In the genomic region with DNA sequence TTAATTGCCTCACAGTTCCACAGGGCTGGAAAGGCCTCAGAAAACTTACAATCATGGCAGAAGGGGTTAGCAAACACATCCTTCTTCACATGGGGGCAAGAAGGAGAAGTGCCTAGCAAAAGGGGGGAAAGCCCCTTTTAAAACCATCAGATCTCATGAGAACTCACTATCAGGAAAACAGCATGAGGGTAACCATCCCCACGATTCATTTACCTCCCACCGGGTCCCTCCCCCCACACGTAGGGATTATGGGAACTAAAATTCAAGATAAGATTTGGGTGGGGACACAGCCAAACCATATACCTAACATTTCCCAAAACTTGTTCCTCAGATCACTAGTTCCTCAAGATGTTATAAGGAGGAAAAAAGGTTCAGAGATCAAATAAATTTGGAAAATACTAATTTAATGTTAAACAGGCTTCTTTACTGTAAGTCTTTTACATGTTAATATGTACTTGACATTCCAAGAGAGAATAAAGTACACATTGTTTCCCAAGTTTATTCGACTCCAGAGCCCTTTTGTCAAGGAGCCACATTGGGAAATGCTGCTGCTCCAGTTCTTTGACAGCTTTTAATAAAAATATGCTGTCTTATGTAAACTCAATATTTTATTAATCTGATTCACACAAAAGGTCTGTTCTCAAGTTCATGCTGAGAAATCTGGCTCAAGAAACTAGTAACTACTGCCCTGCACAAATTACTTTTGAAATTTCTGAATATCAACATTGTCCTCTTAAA, we compare ENCODE assay signal across 1 cellular context.
TF ChIP-seq lines count a peak whose summit lies in the region.

No MANE protein-coding gene starts in this region.

TF ChIP-seq in SK-N-SH treated with all-trans-retinoic acid at 6 μM for 48 hours, 23 proteins besides CTCF, POLR2A, EP300 and RAD21 (continued from another document):
- TF ChIP-seq, protein P1, sequence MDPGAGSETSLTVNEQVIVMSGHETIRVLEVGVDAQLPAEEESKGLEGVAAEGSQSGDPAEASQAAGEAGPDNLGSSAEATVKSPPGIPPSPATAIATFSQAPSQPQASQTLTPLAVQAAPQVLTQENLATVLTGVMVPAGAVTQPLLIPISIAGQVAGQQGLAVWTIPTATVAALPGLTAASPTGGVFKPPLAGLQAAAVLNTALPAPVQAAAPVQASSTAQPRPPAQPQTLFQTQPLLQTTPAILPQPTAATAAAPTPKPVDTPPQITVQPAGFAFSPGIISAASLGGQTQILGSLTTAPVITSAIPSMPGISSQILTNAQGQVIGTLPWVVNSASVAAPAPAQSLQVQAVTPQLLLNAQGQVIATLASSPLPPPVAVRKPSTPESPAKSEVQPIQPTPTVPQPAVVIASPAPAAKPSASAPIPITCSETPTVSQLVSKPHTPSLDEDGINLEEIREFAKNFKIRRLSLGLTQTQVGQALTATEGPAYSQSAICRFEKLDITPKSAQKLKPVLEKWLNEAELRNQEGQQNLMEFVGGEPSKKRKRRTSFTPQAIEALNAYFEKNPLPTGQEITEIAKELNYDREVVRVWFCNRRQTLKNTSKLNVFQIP (CRISPR knock-in tag; IDR thresholded peaks at IDR 0.05; ENCODE audit: borderline replicate concordance, low read depth), result no peak
- TF ChIP-seq ESRRG (CRISPR knock-in tag; IDR thresholded peaks at IDR 0.05) (no peak), ZFP3 (CRISPR knock-in tag; IDR thresholded peaks at IDR 0.05) (no peak), SNAI2 (CRISPR knock-in tag; IDR thresholded peaks at IDR 0.05) (no peak)
